ENCODE assay signal across 11 cellular contexts in the genomic region with DNA sequence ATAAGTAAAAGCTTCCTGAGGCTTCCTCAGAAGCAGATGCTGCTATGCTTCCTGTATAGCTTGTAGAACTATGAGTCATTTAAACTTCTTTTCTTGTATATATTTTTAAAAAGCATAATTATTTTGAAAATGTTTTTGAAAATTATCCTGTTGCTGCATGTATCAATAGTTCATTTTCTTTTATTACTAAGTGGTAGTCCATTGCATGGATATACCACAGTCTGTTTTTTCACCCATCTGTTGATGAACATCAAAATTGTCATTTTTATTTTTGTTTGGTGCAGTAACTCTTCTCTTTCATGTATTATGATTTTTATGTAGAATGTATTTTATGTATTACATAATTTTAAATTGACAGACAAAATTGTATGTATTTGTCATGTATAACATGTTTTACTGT.
"Had no signal": no experiment of that assay in that cellular context is flagged by ENCODE, and none has a peak within 500 bp of the region (broad histone marks: within the 10 kb centered on the region; RNA-seq: fewer than 3 reads in every experiment).

No MANE protein-coding gene starts in this region.

- DNase-seq: GM23248, GOT3, H7, H9, HCEC 1CT, HFFc6 had no signal

- H2AFZ ChIP-seq: GM23248, GM23338 had no signal

- ATAC-seq: GM23338, HCT116 had no signal

- H3K4me3 ChIP-seq: GM23248, GM23338, HAP-1 had no signal

- H3K27ac ChIP-seq: GM23248 had no signal

- H3K9ac ChIP-seq: GM23248 had no signal

- FAIRE-seq: H1, H54 had no signal

- H3K36me3 ChIP-seq: HAP-1 had no signal

- H3K4me2 ChIP-seq: GM23338 had no signal

- H3K4me1 ChIP-seq: HAP-1 had no signal

- H3K9me3 ChIP-seq: HAP-1 had no signal
